In genomic region chr1:167435484-167435883, GRCh38 we compare ENCODE assay signal across 24 cellular contexts.
DNase-seq lines count a peak whose midpoint lies in the region; ATAC-seq lines count a peak whose summit lies in the region.
"Had no signal": no experiment of that assay in that cellular context is flagged by ENCODE, and none has a peak within 500 bp of the region (broad histone marks: within the 10 kb centered on the region; RNA-seq: fewer than 3 reads in every experiment).

No MANE protein-coding gene starts in this region.

- no peaks in the 10 kb centered on the region for H3K9me3 ChIP-seq in Karpas-422 (ENCODE audit: low read length)
- H3K9me3 ChIP-seq: sigmoid colon, suprapubic skin, vagina had no signal

- no peak overlapping the region; the same call in 1 of the 2 replicates for H3K4me3 ChIP-seq in Karpas-422 (ENCODE audit: low read length)
- H3K4me3 ChIP-seq: BLaER1 treated with 17β-estradiol and CSF1 and Interleukin-3, amounts not matched to agents 10 nM and 100 nM; cardiac muscle cell; GM23338; sigmoid colon; suprapubic skin; vagina had no signal

- H3K9me3 Mint-ChIP-seq in activated CD8-positive, alpha-beta memory T cell treated with anti-CD3 and anti-CD28 coated beads, Interleukin-2, amount 10 ng/mL, durations not matched to agents 7 days and 5 days (ENCODE audit: low read depth), result no peaks in the 10 kb centered on the region
- H3K9me3 Mint-ChIP-seq in activated naive CD8-positive, alpha-beta T cell treated with anti-CD3 and anti-CD28 coated beads, Interleukin-2, amount 10 ng/mL, durations not matched to agents 7 days and 5 days, result no peaks in the 10 kb centered on the region
- no peaks in the 10 kb centered on the region for H3K9me3 Mint-ChIP-seq in naive thymus-derived CD8-positive, alpha-beta T cell
- H3K9me3 Mint-ChIP-seq: GM23338 had no signal

- H3K27ac ChIP-seq in Karpas-422 (ENCODE audit: low read length), result peak overlapping the region; percentile 91
- H3K27ac ChIP-seq: BLaER1 treated with 17β-estradiol and CSF1 and Interleukin-3, amounts not matched to agents 10 nM and 100 nM; cardiac muscle cell; sigmoid colon; suprapubic skin; vagina had no signal

- H3K36me3 ChIP-seq in Karpas-422 (ENCODE audit: insufficient read depth, low read length), result peaks cover 37% of the 10 kb centered on the region
- H3K36me3 ChIP-seq: BLaER1 treated with 17β-estradiol and CSF1 and Interleukin-3, amounts not matched to agents 10 nM and 100 nM; cardiac muscle cell; sigmoid colon; suprapubic skin; vagina had no signal

- peaks cover 58% of the 10 kb centered on the region for H3K36me3 Mint-ChIP-seq in activated CD8-positive, alpha-beta memory T cell treated with anti-CD3 and anti-CD28 coated beads, Interleukin-2, amount 10 ng/mL, durations not matched to agents 7 days and 5 days
- peaks cover 48% of the 10 kb centered on the region for H3K36me3 Mint-ChIP-seq in activated naive CD8-positive, alpha-beta T cell treated with anti-CD3 and anti-CD28 coated beads, Interleukin-2, amount 10 ng/mL, durations not matched to agents 7 days and 5 days
- peaks cover 0 to 75% (median 19%) of the 10 kb centered on the region in 3 donors for H3K36me3 Mint-ChIP-seq in naive thymus-derived CD8-positive, alpha-beta T cell
- H3K36me3 Mint-ChIP-seq: mesothelial cell of epicardium had no signal

- no peaks in the 10 kb centered on the region for H3K9me2 ChIP-seq in Karpas-422 (replicated peaks; ENCODE audit: insufficient read depth, low read length)

- H3K4me1 Mint-ChIP-seq in activated CD8-positive, alpha-beta memory T cell treated with anti-CD3 and anti-CD28 coated beads, Interleukin-2, amount 10 ng/mL, durations not matched to agents 7 days and 5 days, result peaks cover 54% of the 10 kb centered on the region
- H3K4me1 Mint-ChIP-seq in activated naive CD8-positive, alpha-beta T cell treated with anti-CD3 and anti-CD28 coated beads, Interleukin-2, amount 10 ng/mL, durations not matched to agents 7 days and 5 days, result peaks cover 48% of the 10 kb centered on the region
- peaks cover 32 to 89% (median 73%) of the 10 kb centered on the region in 4 donors for H3K4me1 Mint-ChIP-seq in naive thymus-derived CD8-positive, alpha-beta T cell

- no peaks in the 10 kb centered on the region for H3K27me3 Mint-ChIP-seq in activated CD8-positive, alpha-beta memory T cell treated with anti-CD3 and anti-CD28 coated beads, Interleukin-2, amount 10 ng/mL, durations not matched to agents 7 days and 5 days
- H3K27me3 Mint-ChIP-seq in activated naive CD8-positive, alpha-beta T cell treated with anti-CD3 and anti-CD28 coated beads, Interleukin-2, amount 10 ng/mL, durations not matched to agents 7 days and 5 days, result no peaks in the 10 kb centered on the region
- H3K27me3 Mint-ChIP-seq in naive thymus-derived CD8-positive, alpha-beta T cell, result no peaks in the 10 kb centered on the region

- CTCF ChIA-PET in activated CD8-positive, alpha-beta memory T cell treated with anti-CD3 and anti-CD28 coated beads, Interleukin-2, amount 10 ng/mL, durations not matched to agents 7 days and 5 days (lab: Charles Lee), result no interaction called here

- POLR2A ChIA-PET in activated naive CD8-positive, alpha-beta T cell treated with anti-CD3 and anti-CD28 coated beads, Interleukin-2, amount 10 ng/mL, durations not matched to agents 7 days and 5 days (lab: Charles Lee), result no interaction called here
- POLR2A ChIA-PET in naive thymus-derived CD8-positive, alpha-beta T cell (lab: Charles Lee), result no interaction called here

- H3K27me3 ChIP-seq in Karpas-422 (ENCODE audit: low read length), result no peaks in the 10 kb centered on the region
- H3K27me3 ChIP-seq: vagina had no signal

- H3K4me1 ChIP-seq in Karpas-422 (ENCODE audit: low read length), result peaks cover 93% of the 10 kb centered on the region

- peak overlapping the region; percentile 65 for H3K27ac Mint-ChIP-seq in activated CD8-positive, alpha-beta memory T cell treated with anti-CD3 and anti-CD28 coated beads, Interleukin-2, amount 10 ng/mL, durations not matched to agents 7 days and 5 days
- H3K27ac Mint-ChIP-seq in activated naive CD8-positive, alpha-beta T cell treated with anti-CD3 and anti-CD28 coated beads, Interleukin-2, amount 10 ng/mL, durations not matched to agents 7 days and 5 days, result peak overlapping the region; percentile 77
- peak overlapping the region; percentile 89 to 99 (median 92) for H3K27ac Mint-ChIP-seq in naive thymus-derived CD8-positive, alpha-beta T cell
- H3K27ac Mint-ChIP-seq: GM23338, mesothelial cell of epicardium had no signal

- peak overlapping the region; percentile 95 for H3K4me2 ChIP-seq in Karpas-422 (ENCODE audit: low read depth, low read length, poor library complexity, severe bottlenecking)
- H3K4me2 ChIP-seq: GM23338 had no signal

- H2AFZ ChIP-seq in Karpas-422 (ENCODE audit: low read length), result no peak overlapping the region
- H2AFZ ChIP-seq: GM23338 had no signal

- H3K79me2 ChIP-seq in Karpas-422 (ENCODE audit: low read length), result peaks cover 35% of the 10 kb centered on the region

- ATAC-seq in activated CD8-positive, alpha-beta memory T cell treated with anti-CD3 and anti-CD28 coated beads, Interleukin-2, amount 10 ng/mL, durations not matched to agents 7 days and 5 days, result no peak
- ATAC-seq in activated naive CD8-positive, alpha-beta T cell treated with anti-CD3 and anti-CD28 coated beads, Interleukin-2, amount 10 ng/mL, durations not matched to agents 7 days and 5 days (ENCODE audit: low read depth), result no peak
- no peak for ATAC-seq in naive thymus-derived CD8-positive, alpha-beta T cell
- no peak for ATAC-seq in HG02852 (IDR thresholded peaks at IDR 0.05; ENCODE audit: unreplicated experiment)
- ATAC-seq: GM23338 had no signal

- no peaks in the 10 kb centered on the region for H4K20me1 ChIP-seq in Karpas-422 (ENCODE audit: insufficient read depth, low read depth, low read length)
- H4K20me1 ChIP-seq: BLaER1 treated with 17β-estradiol and CSF1 and Interleukin-3, amounts not matched to agents 10 nM and 100 nM had no signal

- no peak for DNase-seq in activated CD8-positive, alpha-beta memory T cell treated with anti-CD3 and anti-CD28 coated beads, Interleukin-2, amount 10 ng/mL, durations not matched to agents 7 days and 5 days
- no peak for DNase-seq in activated CD8-positive, alpha-beta memory T cell treated with anti-CD3 and anti-CD28 coated beads, Interleukin-2, amount 50 U/mL, for 48 hours
- peak; percentile 37 for DNase-seq in Karpas-422
- no peak for DNase-seq in activated naive CD8-positive, alpha-beta T cell treated with anti-CD3 and anti-CD28 coated beads, Interleukin-2, amount 10 ng/mL, durations not matched to agents 7 days and 5 days
- no peak for DNase-seq in naive thymus-derived CD8-positive, alpha-beta T cell
- no peak for DNase-seq in AG20443 (ENCODE audit: low spot score)
- DNase-seq in midbrain (lab: John Stamatoyannopoulos, UW), result no peak
- DNase-seq: activated CD4-positive, CD25-positive, alpha-beta regulatory T cell treated with anti-CD3 and anti-CD28 coated beads, Interleukin-2, amount 50 U/mL, for 72 hours; anterior cingulate cortex; dermis blood vessel endothelial cell; MV-4-11; NCI-H1694 treated with DMSO at 0.1 percent for 48 hours; NCI-H2227 treated with DMSO at 0.1 percent for 48 hours; NCI-H748 treated with DMSO at 0.1 percent for 48 hours; sigmoid colon; stimulated activated CD4-positive, alpha-beta T cell treated with anti-CD3 and anti-CD28 coated beads, Interleukin-15, amount 100 ng/mL, for 24 hours; stimulated activated CD8-positive, alpha-beta memory T cell treated with anti-CD3 and anti-CD28 coated beads, Interleukin-4, amount 100 ng/mL, for 48 hours had no signal

- no peak overlapping the region for H3K4me3 Mint-ChIP-seq in activated CD8-positive, alpha-beta memory T cell treated with anti-CD3 and anti-CD28 coated beads, Interleukin-2, amount 10 ng/mL, durations not matched to agents 7 days and 5 days
- peak overlapping the region; percentile 42 for H3K4me3 Mint-ChIP-seq in activated naive CD8-positive, alpha-beta T cell treated with anti-CD3 and anti-CD28 coated beads, Interleukin-2, amount 10 ng/mL, durations not matched to agents 7 days and 5 days
- peak overlapping the region in 6 of 10 donors; percentile 38 to 62 (median 51) for H3K4me3 Mint-ChIP-seq in naive thymus-derived CD8-positive, alpha-beta T cell
- H3K4me3 Mint-ChIP-seq: GM23338, mesothelial cell of epicardium had no signal

- peak overlapping the region; percentile 7; the same call in 1 of the 2 replicates for H3K9ac ChIP-seq in Karpas-422 (ENCODE audit: low read length)
- H3K9ac ChIP-seq: BLaER1 treated with 17β-estradiol and CSF1 and Interleukin-3, amounts not matched to agents 10 nM and 100 nM had no signal
